ENCODE assay signal across 7 cellular contexts in genomic region chr10:26903818-26904217, GRCh38.
"Had no signal": no experiment of that assay in that cellular context is flagged by ENCODE, and none has a peak within 500 bp of the region (broad histone marks: within the 10 kb centered on the region; RNA-seq: fewer than 3 reads in every experiment).

No MANE protein-coding gene starts in this region.

- DNase-seq: GDM1, GF-D8 had no signal

- FAIRE-seq: GM12891, GM12892, GM18507, GM19239 had no signal

- ATAC-seq: GM12878 had no signal

- H3K4me3 ChIP-seq: GM12878 had no signal
